Comparison of ENCODE assay signal across 16 cellular contexts in the genomic region with DNA sequence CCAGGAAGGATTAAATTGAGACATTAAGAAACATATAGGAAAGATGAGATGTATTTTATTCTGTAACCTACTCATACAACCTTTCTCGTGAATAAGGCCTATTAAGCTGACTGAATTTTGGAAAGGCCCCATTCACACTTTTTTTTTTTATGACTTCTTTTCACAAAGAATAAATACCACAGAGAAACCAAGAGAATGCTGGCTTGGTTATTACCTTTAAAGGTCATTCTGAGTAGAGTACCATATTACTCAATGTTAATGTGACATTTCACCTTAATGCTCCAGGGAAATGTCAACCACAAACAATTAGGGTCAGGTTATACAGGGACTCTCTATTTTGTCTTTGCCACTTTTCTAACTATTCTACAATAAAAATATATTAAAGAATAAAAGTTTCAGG.
DNase-seq lines count a peak whose midpoint lies in the region; ATAC-seq and TF ChIP-seq lines count a peak whose summit lies in the region.
"Had no signal": no experiment of that assay in that cellular context is flagged by ENCODE, and none has a peak within 500 bp of the region (broad histone marks: within the 10 kb centered on the region; RNA-seq: fewer than 3 reads in every experiment).

No MANE protein-coding gene starts in this region.

- in situ Hi-C loops in gastrocnemius medialis (cut with MboI; ENCODE audit: low sequenced_read_pairs in 4 of 4) = no loop called here

- TF ChIP-seq CTCF in gastrocnemius medialis (IDR thresholded peaks at IDR 0.05 in 4 of 5, conservative IDR thresholded peaks at IDR 0.05 in 1 of 5) = no peak

- H3K9me3 ChIP-seq in gastrocnemius medialis = no peaks in the 10 kb centered on the region
- H3K9me3 ChIP-seq: A549; BLaER1 treated with 17β-estradiol and CSF1 and Interleukin-3, amounts not matched to agents 10 nM and 100 nM; Caco-2 had no signal

- H3K36me3 ChIP-seq in gastrocnemius medialis = no peaks in the 10 kb centered on the region
- H3K36me3 ChIP-seq: BLaER1 treated with 17β-estradiol and CSF1 and Interleukin-3, amounts not matched to agents 10 nM and 100 nM had no signal

- TF ChIP-seq POLR2A in gastrocnemius medialis (IDR thresholded peaks at IDR 0.05) = no peak

- no peak overlapping the region for H3K27ac ChIP-seq in gastrocnemius medialis
- H3K27ac ChIP-seq: 22Rv1; A549; BLaER1 treated with 17β-estradiol and CSF1 and Interleukin-3, amounts not matched to agents 10 nM and 100 nM; C4-2B had no signal

- intact Hi-C loops in gastrocnemius medialis (cut with DNase I; ENCODE audit: low total_unique reads) = no loop called here

- ATAC-seq in GM18520 (IDR thresholded peaks at IDR 0.05; ENCODE audit: unreplicated experiment) = peak; percentile 68
- ATAC-seq in gastrocnemius medialis = no peak
- ATAC-seq: A549; CD8-positive, alpha-beta T cell had no signal

- no peaks in the 10 kb centered on the region for H3K27me3 ChIP-seq in gastrocnemius medialis
- H3K27me3 ChIP-seq: BLaER1 treated with 17β-estradiol and CSF1 and Interleukin-3, amounts not matched to agents 10 nM and 100 nM had no signal

- peak; percentile 55 for DNase-seq in M059J (ENCODE audit: low read depth)
- DNase-seq in renal cortical epithelial cell (ENCODE audit: low read depth) = peak; percentile 44
- DNase-seq in gastrocnemius medialis = no peak
- DNase-seq in kidney glomerular epithelial cell (lab: John Stamatoyannopoulos, UW) = no peak
- DNase-seq: AML-193; Caco-2; Calu3; CD4-positive, alpha-beta T cell; CD8-positive, alpha-beta T cell; DMS79 treated with DMSO at 0.1 percent for 48 hours; GF-D8 had no signal

- H3K4me1 ChIP-seq in gastrocnemius medialis = no peaks in the 10 kb centered on the region
- H3K4me1 ChIP-seq: A549; BLaER1 treated with 17β-estradiol and CSF1 and Interleukin-3, amounts not matched to agents 10 nM and 100 nM; Caco-2 had no signal

- H3K4me3 ChIP-seq in gastrocnemius medialis = no peak overlapping the region
- H3K4me3 ChIP-seq: A549; BLaER1 treated with 17β-estradiol and CSF1 and Interleukin-3, amounts not matched to agents 10 nM and 100 nM had no signal

Comparison
In these comparisons a context has a peak if more than half of its experiments do, and no peak if none do; other contexts are left out.
1. DNase-seq: peak in M059J (single experiment) and renal cortical epithelial cell (single experiment); none in gastrocnemius medialis (0 of 2) and kidney glomerular epithelial cell (single experiment).